18 cellular contexts compared by ENCODE assay signal in the genomic region with DNA sequence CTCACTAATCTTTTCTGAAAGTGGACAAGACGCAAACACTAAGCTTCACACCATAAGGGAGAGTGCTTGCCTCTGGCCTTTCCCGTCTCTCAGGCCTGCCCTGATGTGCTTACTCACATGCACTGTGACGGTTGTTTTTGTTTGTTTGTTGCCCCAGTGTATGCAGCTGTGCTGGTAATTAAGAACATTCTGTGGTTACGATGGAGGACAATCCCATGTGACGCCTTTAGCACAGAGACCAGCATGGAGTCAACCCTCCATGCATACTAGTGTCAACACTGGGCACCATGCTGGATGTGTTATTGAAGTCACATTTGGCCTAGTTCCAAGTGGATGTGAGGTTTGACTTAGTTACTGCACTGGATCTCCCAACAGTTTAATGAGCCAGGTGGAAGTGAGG. TPM values are rescaled to one million over a fixed set of nuclear protein-coding genes. Genes with fewer than 3 reads are reported as not detected.
DNase-seq lines count a peak whose midpoint lies in the region; ATAC-seq and TF ChIP-seq lines count a peak whose summit lies in the region.
"Had no signal": no experiment of that assay in that cellular context is flagged by ENCODE, and none has a peak within 500 bp of the region (broad histone marks: within the 10 kb centered on the region; RNA-seq: fewer than 3 reads in every experiment).

No MANE protein-coding gene starts in this region.

- no peak for ATAC-seq in activated CD8-positive, alpha-beta T cell treated with anti-CD3 and anti-CD28 coated beads for 36 hours

- POLR2A ChIA-PET in activated CD8-positive, alpha-beta T cell treated with anti-CD3 and anti-CD28 coated beads for 36 hours (lab: Charles Lee) = no interaction called here

- H3K36me3 Mint-ChIP-seq in activated CD8-positive, alpha-beta T cell treated with anti-CD3 and anti-CD28 coated beads for 36 hours (ENCODE audit: low read depth) = no peaks in the 10 kb centered on the region
- H3K36me3 Mint-ChIP-seq: activated naive CD8-positive, alpha-beta T cell treated with anti-CD3 and anti-CD28 coated beads, Interleukin-2, amount 10 ng/mL, durations not matched to agents 7 days and 5 days; IgD-negative memory B cell; immature natural killer cell had no signal

- H3K27me3 Mint-ChIP-seq in activated CD8-positive, alpha-beta T cell treated with anti-CD3 and anti-CD28 coated beads for 36 hours = no peaks in the 10 kb centered on the region

- H3K4me1 Mint-ChIP-seq in activated CD8-positive, alpha-beta T cell treated with anti-CD3 and anti-CD28 coated beads for 36 hours (ENCODE audit: low read depth) = no peaks in the 10 kb centered on the region
- H3K4me1 Mint-ChIP-seq: IgD-negative memory B cell, immature natural killer cell, neural crest cell had no signal

- intact Hi-C loops in activated CD8-positive, alpha-beta T cell treated with anti-CD3 and anti-CD28 coated beads for 36 hours (cut with micrococcal nuclease) = no loop called here

- H3K4me3 Mint-ChIP-seq in activated CD8-positive, alpha-beta T cell treated with anti-CD3 and anti-CD28 coated beads for 36 hours = no peak overlapping the region
- H3K4me3 Mint-ChIP-seq: activated naive CD8-positive, alpha-beta T cell treated with anti-CD3 and anti-CD28 coated beads, Interleukin-2, amount 10 ng/mL, durations not matched to agents 7 days and 5 days; IgD-negative memory B cell; immature natural killer cell; neural crest cell had no signal

- TF ChIP-seq POLR2A in erythroblast (IDR thresholded peaks at IDR 0.05; ENCODE audit: low read length) = no peak

- TF ChIP-seq CTCF in activated CD8-positive, alpha-beta T cell treated with anti-CD3 and anti-CD28 coated beads for 36 hours (IDR thresholded peaks at IDR 0.05) = no peak

- no peak overlapping the region for H3K27ac Mint-ChIP-seq in activated CD8-positive, alpha-beta T cell treated with anti-CD3 and anti-CD28 coated beads for 36 hours
- H3K27ac Mint-ChIP-seq: activated naive CD8-positive, alpha-beta T cell treated with anti-CD3 and anti-CD28 coated beads, Interleukin-2, amount 10 ng/mL, durations not matched to agents 7 days and 5 days; IgD-negative memory B cell; immature natural killer cell had no signal

- CTCF ChIA-PET in activated CD8-positive, alpha-beta T cell treated with anti-CD3 and anti-CD28 coated beads for 36 hours (lab: Charles Lee) = no interaction called here

- peak; percentile 69 for DNase-seq in DMS79 (lab: John Stamatoyannopoulos, UW)
- DNase-seq in NCI-H146 (lab: John Stamatoyannopoulos, UW) = peak; percentile 96
- DNase-seq in NCI-H69 (lab: John Stamatoyannopoulos, UW) = peak; percentile 95
- DNase-seq in erythroblast (lab: John Stamatoyannopoulos, UW) = peak; percentile 39 to 40
- DNase-seq in RPMI8226 = no peak
- no peak for DNase-seq in activated CD8-positive, alpha-beta T cell treated with anti-CD3 and anti-CD28 coated beads for 36 hours
- DNase-seq in activated CD4-positive, alpha-beta T cell treated with anti-CD3 and anti-CD28 coated beads for 4 hours = no peak
- DNase-seq: activated CD4-positive, alpha-beta T cell treated with anti-CD3 and anti-CD28 coated beads for 1 hour; activated effector memory CD4-positive, alpha-beta T cell treated with Interleukin-2 at 50 U/mL for 16 hours; activated naive CD8-positive, alpha-beta T cell treated with anti-CD3 and anti-CD28 coated beads, Interleukin-2, amount 10 ng/mL, durations not matched to agents 7 days and 5 days; dermis blood vessel endothelial cell; HCEC 1CT; hypothalamus; immature natural killer cell; T-helper 2 cell; transverse colon had no signal

- H3K9me3 Mint-ChIP-seq in activated CD8-positive, alpha-beta T cell treated with anti-CD3 and anti-CD28 coated beads for 36 hours = no peaks in the 10 kb centered on the region
- H3K9me3 Mint-ChIP-seq: IgD-negative memory B cell, immature natural killer cell, neural crest cell had no signal

RNA-seq across cellular contexts. Expression of a gene that starts 27.8 kb away (rescaled TPM):
- total RNA-seq in activated CD8-positive, alpha-beta T cell treated with anti-CD3 and anti-CD28 coated beads for 36 hours = 1 to 10 TPM; 3.2 to 4.0 TPM

Comparison
In these comparisons a context has a peak if more than half of its experiments do, and no peak if none do; other contexts are left out.
1. DNase-seq: peak in DMS79 (single experiment), NCI-H146 (single experiment), NCI-H69 (single experiment) and erythroblast (2 of 2); none in RPMI8226 (single experiment), activated CD8-positive, alpha-beta T cell treated with anti-CD3 and anti-CD28 coated beads for 36 hours (single experiment) and activated CD4-positive, alpha-beta T cell treated with anti-CD3 and anti-CD28 coated beads for 4 hours (0 of 2).